Comparison of ENCODE assay signal across 18 cellular contexts in the genomic region with DNA sequence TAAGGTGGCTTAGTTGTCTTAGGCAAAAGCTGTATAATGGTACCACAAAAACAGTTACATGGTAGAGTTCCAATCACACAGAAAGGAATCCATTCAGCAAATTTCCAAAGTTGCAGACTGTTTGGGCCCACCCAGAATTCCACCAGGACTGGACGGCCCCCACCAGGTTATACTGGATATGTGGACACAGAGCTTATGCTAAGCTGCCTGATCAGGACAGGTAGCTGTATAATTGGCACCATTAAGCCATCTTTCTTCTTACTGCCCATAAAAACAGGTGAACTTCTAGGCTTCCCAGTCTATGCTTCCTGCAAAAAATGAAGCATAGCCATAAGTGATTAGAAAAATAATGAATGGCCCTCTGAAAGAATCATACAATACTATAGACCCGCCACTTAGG. TPM values are rescaled to one million over a fixed set of nuclear protein-coding genes. Genes with fewer than 3 reads are reported as not detected.
"Had no signal": no experiment of that assay in that cellular context is flagged by ENCODE, and none has a peak within 500 bp of the region (broad histone marks: within the 10 kb centered on the region; RNA-seq: fewer than 3 reads in every experiment).

No MANE protein-coding gene starts in this region.

RNA-seq across cellular contexts. Expression of gene SMIM33, which starts 59.3 kb away (rescaled TPM):
- total RNA-seq: hepatocyte, kidney epithelial cell, left cardiac atrium, left lobe of liver, left lung, left ventricle myocardium inferior, left ventricle myocardium superior, lower leg skin, lower lobe of right lung, lung, mammary epithelial cell, mesenteric fat pad, mesothelial cell of epicardium, mononuclear cell, myocyte had no signal
- polyA plus RNA-seq: hepatocyte, immature natural killer cell, keratinocyte, liver, mammary epithelial cell had no signal
